9 cellular contexts compared by ENCODE assay signal in the genomic region with DNA sequence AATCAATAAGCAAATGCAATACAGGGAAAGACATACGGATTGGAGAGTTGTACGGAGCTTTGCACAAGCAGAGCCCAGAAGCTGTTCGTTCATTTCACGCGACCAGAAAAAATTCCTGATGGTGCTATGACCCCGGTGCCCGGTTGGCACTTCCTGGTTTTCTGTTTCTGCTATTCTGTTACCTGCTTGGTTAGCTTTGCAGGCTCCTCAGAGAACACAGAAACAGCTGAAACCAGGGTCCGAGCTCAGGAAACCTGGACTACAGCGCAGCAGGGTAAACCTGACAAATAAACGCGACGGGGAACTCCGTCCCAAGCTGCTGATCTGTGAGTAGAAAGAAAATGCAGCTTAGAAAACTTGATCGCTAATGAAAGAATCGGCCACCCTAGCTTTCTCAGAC. TPM values are rescaled to one million over a fixed set of nuclear protein-coding genes. Genes with fewer than 3 reads are reported as not detected.
DNase-seq lines count a peak whose midpoint lies in the region; ATAC-seq and TF ChIP-seq lines count a peak whose summit lies in the region.
"Had no signal": no experiment of that assay in that cellular context is flagged by ENCODE, and none has a peak within 500 bp of the region (broad histone marks: within the 10 kb centered on the region; RNA-seq: fewer than 3 reads in every experiment).

No MANE protein-coding gene starts in this region.

- ATAC-seq in left lung (peak; percentile 42), GM18867 (IDR thresholded peaks at IDR 0.05; ENCODE audit: unreplicated experiment) (no peak), HG03460 (IDR thresholded peaks at IDR 0.05; ENCODE audit: unreplicated experiment) (no peak), GM18511 (IDR thresholded peaks at IDR 0.05; ENCODE audit: unreplicated experiment) (no peak)

- H3K36me3 ChIP-seq in HUES64 (ENCODE audit: insufficient read depth, low read length) (no peaks in the 10 kb centered on the region), left lung (no peaks in the 10 kb centered on the region), spleen (no peaks in the 10 kb centered on the region)

- H3K4me1 ChIP-seq in HUES64 (ENCODE audit: insufficient read depth, low read length) (peaks cover 5% of the 10 kb centered on the region), left lung (no peaks in the 10 kb centered on the region), spleen (peaks cover 0 to 5% (median 0%) of the 10 kb centered on the region in 6 donors)

- no peak overlapping the region for H3K9ac ChIP-seq in HUES64 (ENCODE audit: low read depth, low read length)

- peaks cover 30% of the 10 kb centered on the region for H3K27me3 Mint-ChIP-seq in chondrocyte (ENCODE audit: low read depth)

- H3K27ac ChIP-seq in HUES64 (ENCODE audit: low read depth, low read length) (no peak overlapping the region), left lung (no peak overlapping the region), spleen (peak overlapping the region in 1 of 8 donors; percentile 18)

- intact Hi-C loops in left lung (cut with DNase I) = no loop called here
- intact Hi-C loops in spleen (cut with DNase I; ENCODE audit: low total_unique reads) = no loop called here

- DNase-seq in chondrocyte (ENCODE audit: low spot score) = no peak
- no peak for DNase-seq in left lung
- DNase-seq in spleen = no peak
- no peak for DNase-seq in COR-L47 (lab: John Stamatoyannopoulos, UW)
- DNase-seq: activated CD4-positive, alpha-beta T cell treated with anti-CD3 and anti-CD28 coated beads for 1 hour had no signal

- TF ChIP-seq POLR2A in spleen (IDR thresholded peaks at IDR 0.05) = no peak

- no peaks in the 10 kb centered on the region for H3K9me3 ChIP-seq in HUES64 (ENCODE audit: insufficient read depth, low read depth, low read length)
- no peaks in the 10 kb centered on the region for H3K9me3 ChIP-seq in left lung
- H3K9me3 ChIP-seq in spleen = no peaks in the 10 kb centered on the region

- H3K27me3 ChIP-seq in HUES64 (ENCODE audit: insufficient read depth, low read length) (peaks cover 70% of the 10 kb centered on the region), left lung (peaks cover 12 to 36% of the 10 kb centered on the region in 2 donors), spleen (replicated peaks in 1 of 7) (peaks cover 0 to 36% (median 3%) of the 10 kb centered on the region in 7 donors)

- peak overlapping the region; percentile 66 for H3K4me3 Mint-ChIP-seq in chondrocyte (ENCODE audit: unreplicated experiment)

- WGBS in HUES64 = 51% methylated on average over 15 of the region's 15 CpGs
- WGBS in spleen, 5 donors = 5 to 15% (median 11%) methylated on average over 15 of the region's 15 CpGs

- H3K27ac Mint-ChIP-seq in chondrocyte (ENCODE audit: unreplicated experiment) = no peak overlapping the region

- peaks cover 8% of the 10 kb centered on the region for H3K4me1 Mint-ChIP-seq in chondrocyte (ENCODE audit: low read depth)

- no peak for TF ChIP-seq CTCF in chondrocyte (IDR thresholded peaks at IDR 0.05)
- no peak for TF ChIP-seq CTCF in left lung (IDR thresholded peaks at IDR 0.05)
- TF ChIP-seq CTCF in spleen (IDR thresholded peaks at IDR 0.05 in 8 of 11, conservative IDR thresholded peaks at IDR 0.05 in 3 of 11) = no peak

- no peaks in the 10 kb centered on the region for H3K36me3 Mint-ChIP-seq in chondrocyte (ENCODE audit: low read depth)

- H3K4me3 ChIP-seq in HUES64 (ENCODE audit: low read length) = peak overlapping the region; percentile 60
- H3K4me3 ChIP-seq in left lung = peak overlapping the region; percentile 19 to 33
- H3K4me3 ChIP-seq in spleen = peak overlapping the region in 7 of 8 donors; percentile 5 to 65 (median 27)

- no peaks in the 10 kb centered on the region for H3K9me3 Mint-ChIP-seq in chondrocyte (ENCODE audit: low read depth)

RNA-seq across cellular contexts. Expression of a gene that starts 0.9 kb away (rescaled TPM):
- polyA plus RNA-seq in HUES64 (2013, experiment 1 of 2) = 0.15 TPM
- polyA plus RNA-seq in HUES64 (2013, experiment 2 of 2) = 0.82 TPM
- total RNA-seq in chondrocyte (0.60 to 2.1 TPM (median 1.5 TPM) in 3 replicates), left lung (1 to 10 TPM in 1 of 2 donors, under 1 TPM in 1; 0.92 to 2.0 TPM), spleen (1 to 10 TPM; 2.3 to 6.7 (median 4.7) TPM)
- polyA plus RNA-seq in spleen = 1 to 10 TPM in 1 of 3 donors, under 1 TPM in 2; 0.30 to 1.2 (median 0.85) TPM
